ENCODE assay signal across 21 cellular contexts in genomic region chr11:120346233-120346632, GRCh38. TPM values are rescaled to one million over a fixed set of nuclear protein-coding genes. Genes with fewer than 3 reads are reported as not detected.
DNase-seq lines count a peak whose midpoint lies in the region; ATAC-seq and TF ChIP-seq lines count a peak whose summit lies in the region.
"Had no signal": no experiment of that assay in that cellular context is flagged by ENCODE, and none has a peak within 500 bp of the region (broad histone marks: within the 10 kb centered on the region; RNA-seq: fewer than 3 reads in every experiment).

No MANE protein-coding gene starts in this region.

- H2BK120ac ChIP-seq in trophoblast cell (ENCODE audit: insufficient read depth, low read length, poor library complexity): no peak overlapping the region

- H3K4ac ChIP-seq in trophoblast cell (ENCODE audit: low read depth, low read length): peak overlapping the region; percentile 52

- H4K20me1 ChIP-seq in KMS-11 (ENCODE audit: insufficient read depth): peaks cover 15% of the 10 kb centered on the region; the same call in 1 of the 2 replicates
- peaks cover 4% of the 10 kb centered on the region for H4K20me1 ChIP-seq in fibroblast of lung (ENCODE audit: control insufficient read depth, extremely low read depth, insufficient read depth, low read length)

- H3K79me2 ChIP-seq in KMS-11 (ENCODE audit: insufficient read depth, low read depth) (peaks cover 96% of the 10 kb centered on the region), fibroblast of lung (ENCODE audit: control insufficient read depth, insufficient read depth, low read length) (peaks cover 95% of the 10 kb centered on the region), trophoblast cell (ENCODE audit: control insufficient read depth, insufficient read depth, low read length, poor library complexity) (no peaks in the 10 kb centered on the region)

- H3K27me3 ChIP-seq in KMS-11 (ENCODE audit: insufficient read depth, low read depth) (no peaks in the 10 kb centered on the region), fibroblast of lung (ENCODE audit: control insufficient read depth, insufficient read depth, low read length) (no peaks in the 10 kb centered on the region), trophoblast cell (ENCODE audit: insufficient read depth, low read length) (no peaks in the 10 kb centered on the region)
- H3K27me3 ChIP-seq: esophagus muscularis mucosa, stomach had no signal

- H4K12ac ChIP-seq in trophoblast cell (ENCODE audit: low read depth, low read length): no peak overlapping the region

- no peak overlapping the region for H2BK5ac ChIP-seq in trophoblast cell (ENCODE audit: low read depth, low read length, poor library complexity)

- H4K91ac ChIP-seq in trophoblast cell (ENCODE audit: low read depth, low read length): no peak overlapping the region

- H3K9me3 ChIP-seq in fibroblast of lung (ENCODE audit: control insufficient read depth, insufficient read depth, low read depth, low read length) (no peaks in the 10 kb centered on the region), trophoblast cell (ENCODE audit: insufficient read depth, low read depth, low read length) (no peaks in the 10 kb centered on the region)
- H3K9me3 ChIP-seq: esophagus muscularis mucosa, neutrophil, stomach had no signal

- H2AFZ ChIP-seq in KMS-11 (ENCODE audit: low read depth) (no peak overlapping the region), fibroblast of lung (ENCODE audit: low read length) (no peak overlapping the region), trophoblast cell (ENCODE audit: insufficient read depth, low read length, poor library complexity) (no peak overlapping the region)

- peaks cover 72% of the 10 kb centered on the region for H3K4me1 ChIP-seq in KMS-11 (ENCODE audit: low read depth, poor library complexity, severe bottlenecking)
- H3K4me1 ChIP-seq in fibroblast of lung (ENCODE audit: control insufficient read depth, extremely low read depth, insufficient read depth, low read length): peaks cover 15% of the 10 kb centered on the region
- H3K4me1 ChIP-seq in trophoblast cell (ENCODE audit: control insufficient read depth in 1 of 2, insufficient read depth in 2 of 2, low read length in 2 of 2): peaks cover 2 to 3% of the 10 kb centered on the region in 2 experiments

- no peak overlapping the region for H2BK12ac ChIP-seq in trophoblast cell (ENCODE audit: low read length)

- H3K36me3 ChIP-seq in KMS-11 (ENCODE audit: insufficient read depth) (no peaks in the 10 kb centered on the region), fibroblast of lung (ENCODE audit: control insufficient read depth, insufficient read depth, low read length) (no peaks in the 10 kb centered on the region), trophoblast cell (ENCODE audit: control insufficient read depth in 1 of 2, insufficient read depth in 2 of 2, low read length in 2 of 2) (no peaks in the 10 kb centered on the region)
- H3K36me3 ChIP-seq: esophagus muscularis mucosa, neutrophil, stomach had no signal

- ATAC-seq in HG03196 (IDR thresholded peaks at IDR 0.05; ENCODE audit: unreplicated experiment): no peak
- ATAC-seq: activated CD8-positive, alpha-beta T cell treated with anti-CD3 and anti-CD28 coated beads for 36 hours had no signal

- no peak overlapping the region for H3K9ac ChIP-seq in KMS-11
- H3K9ac ChIP-seq in fibroblast of lung (ENCODE audit: insufficient read depth, low read length): no peak overlapping the region
- no peak overlapping the region for H3K9ac ChIP-seq in trophoblast cell (ENCODE audit: low read length)

- TF ChIP-seq CTCF in KMS-11 (conservative IDR thresholded peaks at IDR 0.05; ENCODE audit: low read depth, low read length): no peak
- no peak for TF ChIP-seq CTCF in fibroblast of lung (conservative IDR thresholded peaks at IDR 0.05 in 1 of 2, IDR thresholded peaks at IDR 0.05 in 1 of 2; ENCODE audit: low read depth in 1 of 2, low read length in 2 of 2)

- no peak overlapping the region; the same call in 1 of the 2 replicates for H3K27ac ChIP-seq in KMS-11
- no peak overlapping the region for H3K27ac ChIP-seq in fibroblast of lung (ENCODE audit: insufficient read depth, low read length)
- no peak overlapping the region for H3K27ac ChIP-seq in trophoblast cell (ENCODE audit: low read depth, low read length)
- H3K27ac ChIP-seq: neutrophil had no signal

- H3K4me2 ChIP-seq in KMS-11 (peak overlapping the region; percentile 56; the same call in 1 of the 2 replicates), fibroblast of lung (ENCODE audit: extremely low read depth, insufficient read depth, low read length) (peak overlapping the region; percentile 52), trophoblast cell (ENCODE audit: low read length) (no peak overlapping the region)

- no peaks in the 10 kb centered on the region for H3K79me1 ChIP-seq in trophoblast cell (ENCODE audit: low read length)

- no CpG with 5 or more reads among the region's 1 CpG for WGBS in trophoblast cell (ENCODE audit: extremely low coverage, insufficient coverage, insufficient read length)

- no peak overlapping the region for H3K14ac ChIP-seq in trophoblast cell (ENCODE audit: low read length)

- DNase-seq in DMS 273 (lab: John Stamatoyannopoulos, UW; ENCODE audit: unreplicated experiment) (peak; percentile 24), DMS 273 treated with DMSO at 0.1 percent for 48 hours (lab: John Stamatoyannopoulos, UW) (no peak), fibroblast of lung (ENCODE audit: low read depth in 2 of 2) (no peak), trophoblast cell (no peak), NCI-H2227 treated with DMSO at 0.1 percent for 48 hours (lab: John Stamatoyannopoulos, UW) (no peak), GM19238 (ENCODE audit: insufficient read length, low spot score) (no peak)
- DNase-seq: activated CD8-positive, alpha-beta T cell treated with anti-CD3 and anti-CD28 coated beads for 36 hours; activated naive CD4-positive, alpha-beta T cell treated with anti-CD3 and anti-CD28 coated beads, Interleukin-2, amount 10 ng/mL, durations not matched to agents 7 days and 5 days; activated T-cell treated with anti-CD3 and anti-CD28 coated beads, Interleukin-2, amount 50 U/mL, for 1 hour; aorta; effector CD8-positive, alpha-beta T cell; HCEC 1CT; NCI-H1417; NCI-H526 treated with DMSO at 0.1 percent for 48 hours; SIG-M5; stimulated activated CD4-positive, alpha-beta T cell treated with anti-CD3 and anti-CD28 coated beads, Interleukin-12 subunit alpha, Interleukin-12 subunit beta, amount 100 ng/mL, for 4 hours; stomach had no signal

- no peak overlapping the region for H4K8ac ChIP-seq in trophoblast cell (ENCODE audit: low read depth, low read length)

- no peak overlapping the region for H3K18ac ChIP-seq in trophoblast cell (ENCODE audit: low read length)

- H3K23ac ChIP-seq in trophoblast cell (ENCODE audit: low read length): no peak overlapping the region

- no peak overlapping the region for H2AK5ac ChIP-seq in trophoblast cell (ENCODE audit: low read length)

- H3K4me3 ChIP-seq in KMS-11 (IDR thresholded peaks at IDR 0.05; ENCODE audit: insufficient read depth, low read depth, low read length): no peak overlapping the region
- no peak overlapping the region for H3K4me3 ChIP-seq in fibroblast of lung (replicated peaks in 1 of 4; ENCODE audit: control extremely low read depth in 1 of 4, insufficient read depth in 1 of 4, low read depth in 3 of 4, low read length in 4 of 4)
- no peak overlapping the region for H3K4me3 ChIP-seq in trophoblast cell (ENCODE audit: low read depth, low read length)
- H3K4me3 ChIP-seq: stomach had no signal

RNA-seq across cellular contexts. Expression of gene ARHGEF12, which starts 10.0 kb away (rescaled TPM):
- total RNA-seq in fibroblast of lung: 107 and 141 TPM in 2 replicates
- polyA plus RNA-seq in fibroblast of lung: 52.7 and 63.1 TPM in 2 replicates
- 46.9 and 58.5 TPM in 2 replicates for polyA plus RNA-seq in fibroblast of lung (2012)
- polyA minus RNA-seq in fibroblast of lung (ENCODE audit: low replicate concordance): 46.8 and 57.9 TPM in 2 replicates
- polyA plus RNA-seq in trophoblast cell (2013): 30.4 and 31.2 TPM in 2 replicates

RNA-seq across cellular contexts. Expression of gene TLCD5, which starts 21.1 kb away (rescaled TPM):
- total RNA-seq in fibroblast of lung: 9.8 and 13.2 TPM in 2 replicates
- 12.1 and 17.0 TPM in 2 replicates for polyA plus RNA-seq in fibroblast of lung
- 9.3 and 12.0 TPM in 2 replicates for polyA plus RNA-seq in fibroblast of lung (2012)
- 5.3 and 8.6 TPM in 2 replicates for polyA minus RNA-seq in fibroblast of lung (ENCODE audit: low replicate concordance)
- 5.9 and 6.1 TPM in 2 replicates for polyA plus RNA-seq in trophoblast cell (2013)
